28 cellular contexts compared by ENCODE assay signal in genomic region chr18:7147399-7147798, GRCh38. TPM values are rescaled to one million over a fixed set of nuclear protein-coding genes. Genes with fewer than 3 reads are reported as not detected.
DNase-seq lines count a peak whose midpoint lies in the region; ATAC-seq and TF ChIP-seq lines count a peak whose summit lies in the region.
"Had no signal": no experiment of that assay in that cellular context is flagged by ENCODE, and none has a peak within 500 bp of the region (broad histone marks: within the 10 kb centered on the region; RNA-seq: fewer than 3 reads in every experiment).

No MANE protein-coding gene starts in this region.

- no peak overlapping the region for H3K27ac ChIP-seq in GM23338 (ENCODE audit: low read depth)
- H3K27ac ChIP-seq in ectodermal cell (ENCODE audit: insufficient read depth, low read depth, low read length, poor library complexity, severe bottlenecking) = peak overlapping the region; percentile 44
- H3K27ac ChIP-seq in testis = peak overlapping the region; percentile 45 to 69
- H3K27ac ChIP-seq in stomach = no peak overlapping the region
- H3K27ac ChIP-seq: brain microvascular endothelial cell, gastrocnemius medialis, neutrophil, prostate gland, upper lobe of right lung, VCaP had no signal

- DNase-seq in GM23338 (ENCODE audit: low spot score) (no peak), nephron progenitor cell (no peak), testis (peak; percentile 17), stomach (no peak), hepatic stellate cell (ENCODE audit: low spot score) (no peak)
- DNase-seq in stimulated activated CD4-positive, alpha-beta T cell treated with anti-CD3 and anti-CD28 coated beads, Interleukin-4, amount 100 ng/mL, for 24 hours = no peak
- DNase-seq: activated CD4-positive, alpha-beta T cell treated with anti-CD3 and anti-CD28 coated beads for 4 hours; activated naive CD4-positive, alpha-beta T cell treated with anti-CD3 and anti-CD28 coated beads, Interleukin-2, amount 10 ng/mL, durations not matched to agents 7 days and 5 days; amniotic stem cell; brain microvascular endothelial cell; CD4-positive, alpha-beta memory T cell; DMS 273 treated with DMSO at 0.1 percent for 48 hours; EL; gastrocnemius medialis; HCEC 1CT; mammary epithelial cell; NCI-H446; NCI-H774; SIG-M5; T-helper 9 cell; upper lobe of right lung had no signal

- no peak overlapping the region for H3K4me3 ChIP-seq in GM23338
- H3K4me3 ChIP-seq in ectodermal cell (ENCODE audit: insufficient read depth, low read depth, low read length) = no peak overlapping the region
- H3K4me3 ChIP-seq in testis = no peak overlapping the region
- H3K4me3 ChIP-seq in stomach = no peak overlapping the region
- H3K4me3 ChIP-seq: gastrocnemius medialis, prostate gland, upper lobe of right lung had no signal

- H3K36me3 ChIP-seq in GM23338 (ENCODE audit: insufficient read depth) (no peaks in the 10 kb centered on the region), ectodermal cell (ENCODE audit: control insufficient read depth, insufficient read depth, low read length) (no peaks in the 10 kb centered on the region), testis (ENCODE audit: low read depth, missing control alignments) (no peaks in the 10 kb centered on the region), stomach (no peaks in the 10 kb centered on the region)
- H3K36me3 ChIP-seq: brain microvascular endothelial cell, gastrocnemius medialis, neutrophil, prostate gland, upper lobe of right lung had no signal

- no peaks in the 10 kb centered on the region for H4K20me1 ChIP-seq in GM23338 (replicated peaks; ENCODE audit: insufficient read depth)

- peak overlapping the region; percentile 93 for H2AFZ ChIP-seq in GM23338

- no peak overlapping the region for H3K4me2 ChIP-seq in GM23338

- H3K79me2 ChIP-seq in GM23338 (replicated peaks; ENCODE audit: insufficient read depth) = no peaks in the 10 kb centered on the region

- H3K4me1 ChIP-seq in GM23338 (ENCODE audit: insufficient read depth) (no peaks in the 10 kb centered on the region), ectodermal cell (ENCODE audit: control insufficient read depth, insufficient read depth, low read length) (no peaks in the 10 kb centered on the region), testis (no peaks in the 10 kb centered on the region), stomach (no peaks in the 10 kb centered on the region)
- H3K4me1 ChIP-seq: gastrocnemius medialis, prostate gland, upper lobe of right lung had no signal

- no peak for TF ChIP-seq CTCF in GM23338 (conservative IDR thresholded peaks at IDR 0.05; ENCODE audit: low read depth in 2 of 2)
- TF ChIP-seq CTCF in nephron progenitor cell (IDR thresholded peaks at IDR 0.05) = no peak
- no peak for TF ChIP-seq CTCF in testis (IDR thresholded peaks at IDR 0.05)
- TF ChIP-seq CTCF in stomach (IDR thresholded peaks at IDR 0.05) = no peak

- TF ChIP-seq POLR2A in testis (IDR thresholded peaks at IDR 0.05) (no peak), stomach (IDR thresholded peaks at IDR 0.05) (no peak)

- no peak for ATAC-seq in GM23338
- ATAC-seq: activated T-helper 17 cell treated with anti-CD3 and anti-CD28 coated beads, Interleukin-2, amount 50 U/mL, for 72 hours; gastrocnemius medialis; stimulated activated effector memory CD8-positive, alpha-beta T cell treated with anti-CD3 and anti-CD28 coated beads, Interleukin-12 subunit alpha, Interleukin-12 subunit beta, amount 100 ng/mL, for 72 hours; upper lobe of right lung had no signal

- no peaks in the 10 kb centered on the region for H3K27me3 ChIP-seq in GM23338 (ENCODE audit: insufficient read depth)
- no peaks in the 10 kb centered on the region for H3K27me3 ChIP-seq in ectodermal cell (ENCODE audit: control insufficient read depth, insufficient read depth, low read length, poor library complexity, severe bottlenecking)
- no peaks in the 10 kb centered on the region for H3K27me3 ChIP-seq in testis
- H3K27me3 ChIP-seq in stomach = no peaks in the 10 kb centered on the region
- H3K27me3 ChIP-seq: brain microvascular endothelial cell, gastrocnemius medialis, neutrophil, upper lobe of right lung had no signal

- no peaks in the 10 kb centered on the region for H3K36me3 Mint-ChIP-seq in GM23338 (ENCODE audit: low read depth)
- no peaks in the 10 kb centered on the region for H3K36me3 Mint-ChIP-seq in nephron progenitor cell (ENCODE audit: low read depth)
- H3K36me3 Mint-ChIP-seq: activated naive CD4-positive, alpha-beta T cell treated with anti-CD3 and anti-CD28 coated beads, Interleukin-2, amount 10 ng/mL, durations not matched to agents 7 days and 5 days; CD4-positive, alpha-beta memory T cell; stimulated activated effector memory CD8-positive, alpha-beta T cell treated with anti-CD3 and anti-CD28 coated beads, Interleukin-12 subunit alpha, Interleukin-12 subunit beta, amount 100 ng/mL, for 72 hours had no signal

- H3K9me3 Mint-ChIP-seq in GM23338 (no peaks in the 10 kb centered on the region), nephron progenitor cell (no peaks in the 10 kb centered on the region)
- H3K9me3 Mint-ChIP-seq: activated T-helper 17 cell treated with anti-CD3 and anti-CD28 coated beads, Interleukin-2, amount 50 U/mL, for 72 hours had no signal

- H3K9me3 ChIP-seq in ectodermal cell (ENCODE audit: control insufficient read depth, low read length) (no peaks in the 10 kb centered on the region), testis (no peaks in the 10 kb centered on the region), stomach (no peaks in the 10 kb centered on the region)
- H3K9me3 ChIP-seq: gastrocnemius medialis, neutrophil, prostate gland, upper lobe of right lung had no signal

- intact Hi-C loops in testis (cut with DNase I; ENCODE audit: low total_unique reads) (no loop called here), stomach (cut with DNase I; ENCODE audit: low total_unique reads) (no loop called here)

- H3K4me3 Mint-ChIP-seq in GM23338 (no peak overlapping the region), nephron progenitor cell (no peak overlapping the region)
- H3K4me3 Mint-ChIP-seq: activated naive CD4-positive, alpha-beta T cell treated with anti-CD3 and anti-CD28 coated beads, Interleukin-2, amount 10 ng/mL, durations not matched to agents 7 days and 5 days; activated T-helper 17 cell treated with anti-CD3 and anti-CD28 coated beads, Interleukin-2, amount 50 U/mL, for 72 hours; CD4-positive, alpha-beta memory T cell; stimulated activated effector memory CD8-positive, alpha-beta T cell treated with anti-CD3 and anti-CD28 coated beads, Interleukin-12 subunit alpha, Interleukin-12 subunit beta, amount 100 ng/mL, for 72 hours had no signal

- peaks cover 6% of the 10 kb centered on the region; the same call in 2 of the 3 replicates for H3K4me1 Mint-ChIP-seq in GM23338
- peaks cover 6% of the 10 kb centered on the region for H3K4me1 Mint-ChIP-seq in nephron progenitor cell
- H3K4me1 Mint-ChIP-seq: activated naive CD4-positive, alpha-beta T cell treated with anti-CD3 and anti-CD28 coated beads, Interleukin-2, amount 10 ng/mL, durations not matched to agents 7 days and 5 days; activated T-helper 17 cell treated with anti-CD3 and anti-CD28 coated beads, Interleukin-2, amount 50 U/mL, for 72 hours; CD4-positive, alpha-beta memory T cell; stimulated activated effector memory CD8-positive, alpha-beta T cell treated with anti-CD3 and anti-CD28 coated beads, Interleukin-12 subunit alpha, Interleukin-12 subunit beta, amount 100 ng/mL, for 72 hours had no signal

- H3K27ac Mint-ChIP-seq in GM23338 = no peak overlapping the region
- H3K27ac Mint-ChIP-seq in nephron progenitor cell = peak overlapping the region; percentile 4
- H3K27ac Mint-ChIP-seq: activated naive CD4-positive, alpha-beta T cell treated with anti-CD3 and anti-CD28 coated beads, Interleukin-2, amount 10 ng/mL, durations not matched to agents 7 days and 5 days; activated T-helper 17 cell treated with anti-CD3 and anti-CD28 coated beads, Interleukin-2, amount 50 U/mL, for 72 hours; CD4-positive, alpha-beta memory T cell; stimulated activated effector memory CD8-positive, alpha-beta T cell treated with anti-CD3 and anti-CD28 coated beads, Interleukin-12 subunit alpha, Interleukin-12 subunit beta, amount 100 ng/mL, for 72 hours had no signal

- no peaks in the 10 kb centered on the region for H3F3A ChIP-seq in GM23338 (replicated peaks; ENCODE audit: low read depth)

- H3K27me3 Mint-ChIP-seq in GM23338 (ENCODE audit: insufficient read depth, low read depth, poor library complexity) = no peaks in the 10 kb centered on the region
- no peaks in the 10 kb centered on the region for H3K27me3 Mint-ChIP-seq in nephron progenitor cell (ENCODE audit: low read depth, poor library complexity)
- H3K27me3 Mint-ChIP-seq: activated naive CD4-positive, alpha-beta T cell treated with anti-CD3 and anti-CD28 coated beads, Interleukin-2, amount 10 ng/mL, durations not matched to agents 7 days and 5 days; activated T-helper 17 cell treated with anti-CD3 and anti-CD28 coated beads, Interleukin-2, amount 50 U/mL, for 72 hours; CD4-positive, alpha-beta memory T cell had no signal

- H3K9me2 ChIP-seq in GM23338 (ENCODE audit: insufficient read depth) = no peaks in the 10 kb centered on the region

- TF ChIP-seq EP300 in stomach (IDR thresholded peaks at IDR 0.05) = no peak

- 80 to 85% methylated on average over 7 of the region's 7 CpGs for WGBS in ectodermal cell, 2 experiments
- 60 to 70% methylated on average over 7 of the region's 7 CpGs for WGBS in testis, 2 donors
- WGBS in stomach, 5 donors = 27 to 54% (median 36%) methylated on average over 7 of the region's 7 CpGs

TF ChIP-seq in GM23338, 12 proteins besides CTCF, POLR2A, EP300 and RAD21 (continues in another document):
- TF ChIP-seq ZNF114 (CRISPR knock-in tag; IDR thresholded peaks at IDR 0.05) = no peak
- no peak for TF ChIP-seq JUNB (IDR thresholded peaks at IDR 0.05; ENCODE audit: unreplicated experiment)
- no peak for TF ChIP-seq EZH2 (IDR thresholded peaks at IDR 0.05; ENCODE audit: low read depth, unreplicated experiment)
- TF ChIP-seq ZNF331 (CRISPR knock-in tag; IDR thresholded peaks at IDR 0.05; ENCODE audit: low read depth) = no peak

RNA-seq across cellular contexts. Expression of gene LAMA1, which starts 29.8 kb away (rescaled TPM):
- 47.6 and 52.3 TPM in 2 replicates for total RNA-seq in GM23338 (2014; rRNA removed; shearing (Covaris generic))
- polyA plus RNA-seq in GM23338 (2016; fragmentation: Nextera tagmentation; extraction: Ambion mirVana) (14.8 and 15.9 TPM in 2 replicates), testis (ENCODE audit: insufficient read depth, low read depth, low replicate concordance) (35.7 TPM), stomach (1 to 10 TPM in 1 of 3 donors, under 1 TPM in 1, not detected in 1; 0.31 to 1.2 TPM)
- 77.6 TPM for polyA plus RNA-seq in ectodermal cell (2013, experiment 1 of 4)
- 94.2 TPM for polyA plus RNA-seq in ectodermal cell (2013, experiment 2 of 4)
- polyA plus RNA-seq in ectodermal cell (2013, experiment 3 of 4) = 73.3 TPM
- polyA plus RNA-seq in ectodermal cell (2013, experiment 4 of 4) = 83.7 TPM
- total RNA-seq in testis (100 to 1,000 TPM; 141 to 146 TPM), stomach (1 to 10 TPM in 1 of 5 donors, not detected in 4; 1.7 TPM)
- total RNA-seq: activated T-helper 17 cell treated with anti-CD3 and anti-CD28 coated beads, Interleukin-2, amount 50 U/mL, for 72 hours; CD4-positive, alpha-beta memory T cell; endothelial cell of umbilical vein had no signal
- polyA plus RNA-seq: CD4-positive, alpha-beta memory T cell had no signal

Comparison
In these comparisons a context has a peak if more than half of its experiments do, and no peak if none do; other contexts are left out.
1. H3K27ac ChIP-seq: peak in ectodermal cell (single experiment) and testis (2 of 2); none in GM23338 (single experiment) and stomach (0 of 5).
2. RNA of gene LAMA1, which starts 29.8 kb away (total RNA-seq): 141 to 146 TPM in testis and 47.6 to 52.3 TPM in GM23338; 1.7 TPM in stomach; every median in the first group is over 10 times any median in the second.